8 cellular contexts compared by ENCODE assay signal in genomic region chr1:32241011-32241763, GRCh38. TPM values are rescaled to one million over a fixed set of nuclear protein-coding genes. Genes with fewer than 3 reads are reported as not detected.
A peak's percentile ranks its signal among the peaks of the same experiment; 100 is the strongest.
DNase-seq lines count a peak whose midpoint lies in the region; ATAC-seq, FAIRE-seq and TF ChIP-seq lines count a peak whose summit lies in the region.

No MANE protein-coding gene starts in this region.

- H3K27ac Mint-ChIP-seq in activated CD4-positive, alpha-beta T cell treated with anti-CD3 and anti-CD28 coated beads for 36 hours, result peak overlapping the region; percentile 42
- H3K27ac Mint-ChIP-seq in IgD-negative memory B cell, result peak overlapping the region; percentile 51 to 81 (median 71)

- H3K4me1 ChIP-seq in endothelial cell of umbilical vein (ENCODE audit: control insufficient read depth, extremely low read depth, insufficient read depth, low read length) (peaks cover 28% of the 10 kb centered on the region), mesodermal cell (ENCODE audit: control insufficient read depth, insufficient read depth, low read length, poor library complexity, severe bottlenecking) (peaks cover 13% of the 10 kb centered on the region)

- peak; percentile 68 for ATAC-seq in activated CD4-positive, alpha-beta T cell treated with anti-CD3 and anti-CD28 coated beads for 36 hours

- peak overlapping the region; percentile 88 for H3K4me2 ChIP-seq in endothelial cell of umbilical vein (ENCODE audit: insufficient read depth, low read length)

- no peaks in the 10 kb centered on the region for H3K36me3 ChIP-seq in WERI-Rb-1
- no peaks in the 10 kb centered on the region for H3K36me3 ChIP-seq in endothelial cell of umbilical vein (ENCODE audit: control insufficient read depth in 2 of 2, extremely low read depth in 1 of 2, insufficient read depth in 2 of 2, low read length in 2 of 2)
- H3K36me3 ChIP-seq in mesodermal cell (ENCODE audit: control insufficient read depth, insufficient read depth, low read length), result no peaks in the 10 kb centered on the region

- H3K9ac ChIP-seq in endothelial cell of umbilical vein (replicated peaks; ENCODE audit: extremely low read depth, insufficient read depth, low read length), result peak overlapping the region; percentile 68

- no peaks in the 10 kb centered on the region for H4K20me1 ChIP-seq in endothelial cell of umbilical vein (replicated peaks; ENCODE audit: control insufficient read depth, extremely low read depth, insufficient read depth, low read length)

- no peak for TF ChIP-seq CTCF in WERI-Rb-1 (IDR thresholded peaks at IDR 0.05; ENCODE audit: low read depth, low read length)
- TF ChIP-seq CTCF in endothelial cell of umbilical vein (IDR thresholded peaks at IDR 0.05; ENCODE audit: extremely low read depth in 1 of 2, insufficient read depth in 1 of 2, low read depth in 1 of 2, low read length in 2 of 2), result no peak

- no peak overlapping the region for H3K27ac ChIP-seq in WERI-Rb-1
- H3K27ac ChIP-seq in endothelial cell of umbilical vein (ENCODE audit: insufficient read depth, low read depth, low read length), result peak overlapping the region; percentile 70
- H3K27ac ChIP-seq in mesodermal cell (ENCODE audit: low read depth, low read length, severe bottlenecking), result peak overlapping the region; percentile 29

- no peak overlapping the region for H3K4me3 ChIP-seq in WERI-Rb-1 (ENCODE audit: low read depth, low read length)
- peak overlapping the region; percentile 50 to 81 (median 76) for H3K4me3 ChIP-seq in endothelial cell of umbilical vein (replicated peaks in 1 of 3; ENCODE audit: insufficient read depth in 1 of 3, low read depth in 1 of 3, low read length in 3 of 3)
- peak overlapping the region; percentile 51 for H3K4me3 ChIP-seq in mesodermal cell (ENCODE audit: extremely low read depth, insufficient read depth, low read length, poor library complexity, severe bottlenecking)

- no peaks in the 10 kb centered on the region for H3K9me3 ChIP-seq in WERI-Rb-1 (ENCODE audit: severe bottlenecking)
- no peaks in the 10 kb centered on the region for H3K9me3 ChIP-seq in endothelial cell of umbilical vein (replicated peaks; ENCODE audit: control insufficient read depth, insufficient read depth, low read length)
- no peaks in the 10 kb centered on the region for H3K9me3 ChIP-seq in mesodermal cell (ENCODE audit: control insufficient read depth, low read length)

- H3K27me3 ChIP-seq in WERI-Rb-1 (ENCODE audit: insufficient read depth, low read depth, severe bottlenecking) (no peaks in the 10 kb centered on the region), endothelial cell of umbilical vein (ENCODE audit: control insufficient read depth in 2 of 2, insufficient read depth in 2 of 2, low read length in 2 of 2) (no peaks in the 10 kb centered on the region)

- DNase-seq in activated CD4-positive, alpha-beta T cell treated with anti-CD3 and anti-CD28 coated beads for 36 hours, result peak; percentile 66
- no peak for DNase-seq in activated CD4-positive, alpha-beta T cell treated with anti-CD3 and anti-CD28 coated beads for 1 hour
- peak; percentile 30 for DNase-seq in WERI-Rb-1
- DNase-seq in endothelial cell of umbilical vein (ENCODE audit: low read depth, low spot score), result peak; percentile 76
- DNase-seq in superior temporal gyrus (ENCODE audit: extremely low spot score), result peak; percentile 37
- DNase-seq in amniotic stem cell (lab: John Stamatoyannopoulos, UW), result no peak

- H2AFZ ChIP-seq in endothelial cell of umbilical vein (ENCODE audit: low read depth, low read length), result peak overlapping the region; percentile 95

- BruUV-seq in endothelial cell of umbilical vein (replicated peaks; lab: Mats Ljungman, UMichigan), result TSS peak; percentile 23

- H3K36me3 Mint-ChIP-seq in activated CD4-positive, alpha-beta T cell treated with anti-CD3 and anti-CD28 coated beads for 36 hours (ENCODE audit: low read depth), result peaks cover under 1% of the 10 kb centered on the region
- no peaks in the 10 kb centered on the region for H3K36me3 Mint-ChIP-seq in IgD-negative memory B cell

- TF ChIP-seq POLR2A in endothelial cell of umbilical vein (IDR thresholded peaks at IDR 0.05; ENCODE audit: low read depth, low read length), result no peak

- H3K4me3 Mint-ChIP-seq in activated CD4-positive, alpha-beta T cell treated with anti-CD3 and anti-CD28 coated beads for 36 hours, result peak overlapping the region; percentile 75
- H3K4me3 Mint-ChIP-seq in IgD-negative memory B cell, result peak overlapping the region; percentile 89 to 96 (median 94)

- H3K79me2 ChIP-seq in endothelial cell of umbilical vein (ENCODE audit: control insufficient read depth, insufficient read depth, low read length), result no peaks in the 10 kb centered on the region

- POLR2A ChIA-PET in activated CD4-positive, alpha-beta T cell treated with anti-CD3 and anti-CD28 coated beads for 36 hours (lab: Charles Lee), result interaction anchor here (0.8 to 2.3 kb wide), 9 partner anchors 10 to 168 kb away, joined by 3 to 9 read pairs (median 4); partner anchors contain the start of genes BSDC1, HDAC1, LCK and MARCKSL1
- POLR2A ChIA-PET in endothelial cell of umbilical vein (lab: Charles Lee), result interaction anchor here (0.8 to 3.2 kb wide), 7 partner anchors 9 to 100 kb away, joined by 3 to 25 read pairs (median 4); partner anchors contain the start of genes HDAC1 and MARCKSL1

- CTCF ChIA-PET in activated CD4-positive, alpha-beta T cell treated with anti-CD3 and anti-CD28 coated beads for 36 hours (lab: Charles Lee), result interaction anchor here (0.6 to 5.1 kb wide), 13 partner anchors 8 to 283 kb away, joined by 3 to 38 read pairs (median 5); partner anchors contain the start of genes BSDC1, FAM167B, LCK and MARCKSL1
- CTCF ChIA-PET in endothelial cell of umbilical vein (lab: Charles Lee), result interaction anchor here (0.6 to 8.4 kb wide), 21 partner anchors 8 to 158 kb away, joined by 3 to 73 read pairs (median 4); partner anchors contain the start of genes EIF3I, FAM167B, HDAC1 and LCK

- FAIRE-seq in endothelial cell of umbilical vein (lab: Jason Lieb, UNC), result peak; percentile 52

- no peaks in the 10 kb centered on the region for H3K27me3 Mint-ChIP-seq in activated CD4-positive, alpha-beta T cell treated with anti-CD3 and anti-CD28 coated beads for 36 hours
- H3K27me3 Mint-ChIP-seq in IgD-negative memory B cell, result no peaks in the 10 kb centered on the region

- dilution Hi-C loops in endothelial cell of umbilical vein (cut with MboI; ENCODE audit: extremely low pct_ligation_motif_present, low sequenced_read_pairs), result no loop called here

- H3K9me1 ChIP-seq in endothelial cell of umbilical vein (replicated peaks; ENCODE audit: control insufficient read depth, extremely low read depth, insufficient read depth, low read length), result no peaks in the 10 kb centered on the region

- 0 to 1% methylated on average over 39 to 47 of the region's 54 CpGs for WGBS in mesodermal cell (ENCODE audit: insufficient coverage in 2 of 2), 2 experiments

- H3K4me1 Mint-ChIP-seq in activated CD4-positive, alpha-beta T cell treated with anti-CD3 and anti-CD28 coated beads for 36 hours, result peaks cover 24% of the 10 kb centered on the region
- H3K4me1 Mint-ChIP-seq in IgD-negative memory B cell, result peaks cover 10 to 17% (median 16%) of the 10 kb centered on the region in 3 donors

- H3K9me3 Mint-ChIP-seq in activated CD4-positive, alpha-beta T cell treated with anti-CD3 and anti-CD28 coated beads for 36 hours (ENCODE audit: low read depth), result no peaks in the 10 kb centered on the region
- no peaks in the 10 kb centered on the region for H3K9me3 Mint-ChIP-seq in IgD-negative memory B cell

- intact Hi-C loops in activated CD4-positive, alpha-beta T cell treated with anti-CD3 and anti-CD28 coated beads for 36 hours (cut with DNase I, micrococcal nuclease), result loop anchor here in 1 of 2 experiments (1.0 kb wide), 1 partner anchor 8 kb away; no protein-coding TSS in a partner anchor
- intact Hi-C loops in endothelial cell of umbilical vein (cut with micrococcal nuclease), result loop anchor here (1.0 to 2.0 kb wide), 4 partner anchors 9 to 75 kb away; partner anchors contain the start of genes EIF3I, HDAC1 and TMEM234

RNA-seq across cellular contexts. Expression of gene FAM167B, which starts 5.8 kb away (rescaled TPM):
- under 1 TPM; 0.72 to 0.82 TPM for total RNA-seq in activated CD4-positive, alpha-beta T cell treated with anti-CD3 and anti-CD28 coated beads for 36 hours
- polyA plus RNA-seq in IgD-negative memory B cell (not detected), endothelial cell of umbilical vein (2.1 and 2.3 TPM in 2 replicates)
- total RNA-seq in endothelial cell of umbilical vein, result 2.0 and 5.6 TPM in 2 replicates
- 0.66 and 1.5 TPM in 2 replicates for polyA plus RNA-seq in endothelial cell of umbilical vein (2011; cell fraction: cytosol; rRNA removed)
- 0.71 and 0.80 TPM in 2 replicates for polyA plus RNA-seq in endothelial cell of umbilical vein (2011; cell fraction: nucleus; rRNA removed)
- polyA plus RNA-seq in endothelial cell of umbilical vein (2012), result 0.39 and 0.85 TPM in 2 replicates
- 0.36 and 1.8 TPM in 2 replicates for polyA minus RNA-seq in endothelial cell of umbilical vein
- polyA minus RNA-seq in endothelial cell of umbilical vein (2011; cell fraction: cytosol; rRNA and poly(A)+ RNA removed), result not detected
- not detected in 2 replicates for polyA minus RNA-seq in endothelial cell of umbilical vein (2011; cell fraction: nucleus; rRNA and poly(A)+ RNA removed)
- polyA plus RNA-seq in mesodermal cell (2013, experiment 1 of 2), result 0.55 TPM
- 0.96 TPM for polyA plus RNA-seq in mesodermal cell (2013, experiment 2 of 2)

RNA-seq across cellular contexts. Expression of gene LCK, which starts 9.9 kb away (rescaled TPM):
- total RNA-seq in activated CD4-positive, alpha-beta T cell treated with anti-CD3 and anti-CD28 coated beads for 36 hours, result 100 to 1,000 TPM; 179 to 220 TPM
- polyA plus RNA-seq in IgD-negative memory B cell, result 80.5 TPM
- total RNA-seq in endothelial cell of umbilical vein, result not detected in 2 replicates
- 0.06 and 0.08 TPM in 2 replicates for polyA plus RNA-seq in endothelial cell of umbilical vein
- 0.03 and 0.12 TPM in 2 replicates for polyA plus RNA-seq in endothelial cell of umbilical vein (2011; cell fraction: cytosol; rRNA removed)
- polyA plus RNA-seq in endothelial cell of umbilical vein (2011; cell fraction: nucleus; rRNA removed), result not detected in 2 replicates
- polyA plus RNA-seq in endothelial cell of umbilical vein (2012), result not detected in 2 replicates
- polyA minus RNA-seq in endothelial cell of umbilical vein, result 0.36 TPM in 1 of 2 replicates, not detected in the other
- not detected for polyA minus RNA-seq in endothelial cell of umbilical vein (2011; cell fraction: cytosol; rRNA and poly(A)+ RNA removed)
- not detected in 2 replicates for polyA minus RNA-seq in endothelial cell of umbilical vein (2011; cell fraction: nucleus; rRNA and poly(A)+ RNA removed)
- polyA plus RNA-seq in mesodermal cell (2013, experiment 1 of 2), result not detected
- not detected for polyA plus RNA-seq in mesodermal cell (2013, experiment 2 of 2)

RNA-seq across cellular contexts. Expression of gene EIF3I, which starts 19.0 kb away (rescaled TPM):
- 100 to 1,000 TPM; 299 to 349 TPM for total RNA-seq in activated CD4-positive, alpha-beta T cell treated with anti-CD3 and anti-CD28 coated beads for 36 hours
- polyA plus RNA-seq in IgD-negative memory B cell (154 TPM), endothelial cell of umbilical vein (301 and 331 TPM in 2 replicates)
- total RNA-seq in endothelial cell of umbilical vein, result 186 and 203 TPM in 2 replicates
- polyA plus RNA-seq in endothelial cell of umbilical vein (2011; cell fraction: cytosol; rRNA removed), result 369 and 396 TPM in 2 replicates
- 106 and 109 TPM in 2 replicates for polyA plus RNA-seq in endothelial cell of umbilical vein (2011; cell fraction: nucleus; rRNA removed)
- 244 and 245 TPM in 2 replicates for polyA plus RNA-seq in endothelial cell of umbilical vein (2012)
- polyA minus RNA-seq in endothelial cell of umbilical vein, result 612 and 675 TPM in 2 replicates
- 141 TPM for polyA minus RNA-seq in endothelial cell of umbilical vein (2011; cell fraction: cytosol; rRNA and poly(A)+ RNA removed)
- polyA minus RNA-seq in endothelial cell of umbilical vein (2011; cell fraction: nucleus; rRNA and poly(A)+ RNA removed), result 24.3 and 40.3 TPM in 2 replicates
- polyA plus RNA-seq in mesodermal cell (2013, experiment 1 of 2), result 240 TPM
- 222 TPM for polyA plus RNA-seq in mesodermal cell (2013, experiment 2 of 2)

RNA-seq across cellular contexts. Expression of gene TMEM234, which starts 19.0 kb away (rescaled TPM):
- 1 to 10 TPM; 7.3 to 8.2 TPM for total RNA-seq in activated CD4-positive, alpha-beta T cell treated with anti-CD3 and anti-CD28 coated beads for 36 hours
- polyA plus RNA-seq in IgD-negative memory B cell (7.2 TPM), endothelial cell of umbilical vein (21.3 and 23.2 TPM in 2 replicates)
- 15.7 and 20.7 TPM in 2 replicates for total RNA-seq in endothelial cell of umbilical vein
- 15.7 and 18.1 TPM in 2 replicates for polyA plus RNA-seq in endothelial cell of umbilical vein (2011; cell fraction: cytosol; rRNA removed)
- polyA plus RNA-seq in endothelial cell of umbilical vein (2011; cell fraction: nucleus; rRNA removed), result 68.7 and 93.2 TPM in 2 replicates
- 12.0 and 14.8 TPM in 2 replicates for polyA plus RNA-seq in endothelial cell of umbilical vein (2012)
- polyA minus RNA-seq in endothelial cell of umbilical vein, result 30.8 and 31.6 TPM in 2 replicates
- 5.2 TPM for polyA minus RNA-seq in endothelial cell of umbilical vein (2011; cell fraction: cytosol; rRNA and poly(A)+ RNA removed)
- polyA minus RNA-seq in endothelial cell of umbilical vein (2011; cell fraction: nucleus; rRNA and poly(A)+ RNA removed), result 34.2 and 37.8 TPM in 2 replicates
- polyA plus RNA-seq in mesodermal cell (2013, experiment 1 of 2), result 10.3 TPM
- 9.6 TPM for polyA plus RNA-seq in mesodermal cell (2013, experiment 2 of 2)

RNA-seq across cellular contexts. Expression of gene DCDC2B, which starts 32.3 kb away (rescaled TPM):
- total RNA-seq in activated CD4-positive, alpha-beta T cell treated with anti-CD3 and anti-CD28 coated beads for 36 hours, result not detected
- not detected for polyA plus RNA-seq in IgD-negative memory B cell
- not detected in 2 replicates for total RNA-seq in endothelial cell of umbilical vein
- polyA plus RNA-seq in endothelial cell of umbilical vein, result not detected in 2 replicates
- not detected in 2 replicates for polyA plus RNA-seq in endothelial cell of umbilical vein (2011; cell fraction: cytosol; rRNA removed)
- not detected in 2 replicates for polyA plus RNA-seq in endothelial cell of umbilical vein (2011; cell fraction: nucleus; rRNA removed)
- polyA plus RNA-seq in endothelial cell of umbilical vein (2012), result 0.12 TPM in 1 of 2 replicates, not detected in the other
- polyA minus RNA-seq in endothelial cell of umbilical vein, result not detected in 2 replicates
- polyA minus RNA-seq in endothelial cell of umbilical vein (2011; cell fraction: cytosol; rRNA and poly(A)+ RNA removed), result not detected
- polyA minus RNA-seq in endothelial cell of umbilical vein (2011; cell fraction: nucleus; rRNA and poly(A)+ RNA removed), result 0.24 TPM in 1 of 2 replicates, not detected in the other
- polyA plus RNA-seq in mesodermal cell (2013, experiment 1 of 2), result not detected
- polyA plus RNA-seq in mesodermal cell (2013, experiment 2 of 2), result not detected

Comparison
In these comparisons a context has a peak if more than half of its experiments do, and no peak if none do; other contexts are left out.
1. DNase-seq: peak in activated CD4-positive, alpha-beta T cell treated with anti-CD3 and anti-CD28 coated beads for 36 hours (single experiment), WERI-Rb-1 (single experiment), endothelial cell of umbilical vein (single experiment) and superior temporal gyrus (single experiment); none in activated CD4-positive, alpha-beta T cell treated with anti-CD3 and anti-CD28 coated beads for 1 hour (single experiment) and amniotic stem cell (single experiment).
2. RNA of gene LCK, which starts 9.9 kb away (total RNA-seq): 179 to 220 TPM in activated CD4-positive, alpha-beta T cell treated with anti-CD3 and anti-CD28 coated beads for 36 hours; not detected in endothelial cell of umbilical vein; every median in the first group is over 100 times any median in the second.